8 cellular contexts compared by ENCODE assay signal in the genomic region with DNA sequence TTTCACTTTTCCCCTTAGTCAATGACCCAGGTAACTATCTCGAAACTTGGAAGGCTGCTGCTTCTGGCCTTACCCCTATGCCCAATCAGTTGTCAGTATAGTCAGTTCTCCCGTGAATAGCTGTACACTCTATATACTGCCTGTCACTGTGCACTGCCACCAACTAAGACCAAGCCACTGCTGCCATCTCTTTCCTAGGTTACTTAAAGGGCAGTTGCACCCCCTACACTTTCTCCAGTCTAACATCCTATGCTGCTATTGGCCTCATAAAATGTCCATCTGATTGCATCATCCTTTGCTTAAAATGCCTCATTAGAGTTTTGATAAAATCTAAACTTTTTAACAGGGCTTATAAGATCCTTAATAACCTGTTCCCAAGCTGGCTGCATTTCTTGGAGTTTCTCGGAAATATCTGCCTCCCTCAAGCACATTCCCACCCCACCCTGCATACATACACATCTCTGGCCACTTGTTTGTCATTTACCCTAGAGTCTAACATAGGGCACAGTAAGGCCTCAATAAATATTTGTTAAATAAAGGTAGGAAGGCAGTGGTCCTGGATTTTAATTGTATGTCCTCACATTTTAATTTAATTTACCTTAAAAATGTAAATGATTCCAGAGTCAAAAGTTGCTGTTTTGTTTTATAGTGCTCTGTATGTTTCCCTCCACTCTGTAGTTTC. TPM values are rescaled to one million over a fixed set of nuclear protein-coding genes. Genes with fewer than 3 reads are reported as not detected.
DNase-seq lines count a peak whose midpoint lies in the region; ATAC-seq and TF ChIP-seq lines count a peak whose summit lies in the region.

No MANE protein-coding gene starts in this region.

- H3K27me3 ChIP-seq in CD4-positive, alpha-beta T cell (ENCODE audit: control insufficient read depth, insufficient read depth, low read length): no peaks in the 10 kb centered on the region
- H3K27me3 ChIP-seq in SJSA1 (replicated peaks) (no peaks in the 10 kb centered on the region), foreskin keratinocyte (no peaks in the 10 kb centered on the region)

- no peaks in the 10 kb centered on the region for H3K27me3 Mint-ChIP-seq in CD4-positive, alpha-beta T cell

- intact Hi-C loops in CD4-positive, alpha-beta T cell (cut with DNase I, micrococcal nuclease): no loop called here

- H3K4me1 ChIP-seq in SJSA1 (replicated peaks) (peaks cover 44% of the 10 kb centered on the region), foreskin keratinocyte (peaks cover 23% of the 10 kb centered on the region)

- ATAC-seq in CD4-positive, alpha-beta T cell (ENCODE audit: poor library complexity): no peak
- peak; percentile 41 for ATAC-seq in GM21528 (IDR thresholded peaks at IDR 0.05; ENCODE audit: low FRiP score, unreplicated experiment)
- ATAC-seq in foreskin keratinocyte: peak; percentile 0

- POLR2A ChIA-PET in CD4-positive, alpha-beta T cell (lab: Charles Lee): interaction anchor here (1.0 to 3.7 kb wide), 16 partner anchors 10 to 252 kb away, joined by 3 to 20 read pairs (median 4); a partner anchor contains a TSS

- peak overlapping the region; percentile 77 for H3K4me3 Mint-ChIP-seq in CD4-positive, alpha-beta T cell

- peak overlapping the region; percentile 97 for H3K27ac Mint-ChIP-seq in CD4-positive, alpha-beta T cell

- CTCF ChIA-PET in CD4-positive, alpha-beta T cell (lab: Charles Lee): interaction anchor here (0.7 to 1.4 kb wide), 5 partner anchors 7 to 89 kb away, joined by 3 to 4 read pairs (median 3); no protein-coding TSS in a partner anchor

- no peaks in the 10 kb centered on the region for H3K36me3 ChIP-seq in SJSA1

- H3K27ac ChIP-seq in CD4-positive, alpha-beta T cell (ENCODE audit: low read depth, low read length): peak overlapping the region; percentile 60
- H3K27ac ChIP-seq in SJSA1: peak overlapping the region; percentile 82
- H3K27ac ChIP-seq in foreskin keratinocyte: peak overlapping the region; percentile 96

- H3K9me3 ChIP-seq in CD4-positive, alpha-beta T cell (ENCODE audit: control insufficient read depth, low read length): no peaks in the 10 kb centered on the region
- no peaks in the 10 kb centered on the region for H3K9me3 ChIP-seq in SJSA1 (replicated peaks)

- no peaks in the 10 kb centered on the region for H3K9me3 Mint-ChIP-seq in CD4-positive, alpha-beta T cell

- H3K36me3 Mint-ChIP-seq in CD4-positive, alpha-beta T cell (ENCODE audit: low read depth): peaks cover 29% of the 10 kb centered on the region

- peaks cover 96% of the 10 kb centered on the region for H3K4me1 Mint-ChIP-seq in CD4-positive, alpha-beta T cell (ENCODE audit: low read depth)

- DNase-seq in CD4-positive, alpha-beta T cell: no peak
- DNase-seq in SJSA1 (ENCODE audit: low read depth in 1 of 2, low spot score in 2 of 2): no peak
- peak in 1 of 2 donors; percentile 55 for DNase-seq in foreskin keratinocyte
- DNase-seq in NOMO-1 treated with DMSO at 0.1 percent for 48 hours (lab: John Stamatoyannopoulos, UW; ENCODE audit: unreplicated experiment): no peak
- no peak for DNase-seq in NCI-H345 treated with DMSO at 0.1 percent for 48 hours (lab: John Stamatoyannopoulos, UW; ENCODE audit: unreplicated experiment)
- DNase-seq in NCI-H748 (lab: John Stamatoyannopoulos, UW; ENCODE audit: unreplicated experiment): no peak
- no peak for DNase-seq in hippocampal formation (lab: John Stamatoyannopoulos, UW)

- TF ChIP-seq CTCF in CD4-positive, alpha-beta T cell (IDR thresholded peaks at IDR 0.05): no peak
- TF ChIP-seq CTCF in foreskin keratinocyte (conservative IDR thresholded peaks at IDR 0.05): no peak

- H3K4me3 ChIP-seq in SJSA1: no peak overlapping the region

RNA-seq across cellular contexts. Expression of a gene that starts 32.7 kb away (rescaled TPM):
- 100 to 1,000 TPM; 106 to 114 TPM for total RNA-seq in CD4-positive, alpha-beta T cell
- 25.4 and 32.1 TPM in 2 replicates for total RNA-seq in SJSA1 (2014; rRNA removed; shearing (Covaris generic))
- total RNA-seq in foreskin keratinocyte: 17.1 and 19.4 TPM in 2 replicates
- 7.6 and 8.2 TPM in 2 replicates for polyA plus RNA-seq in foreskin keratinocyte
